1 cellular context compared by ENCODE assay signal in the genomic region with DNA sequence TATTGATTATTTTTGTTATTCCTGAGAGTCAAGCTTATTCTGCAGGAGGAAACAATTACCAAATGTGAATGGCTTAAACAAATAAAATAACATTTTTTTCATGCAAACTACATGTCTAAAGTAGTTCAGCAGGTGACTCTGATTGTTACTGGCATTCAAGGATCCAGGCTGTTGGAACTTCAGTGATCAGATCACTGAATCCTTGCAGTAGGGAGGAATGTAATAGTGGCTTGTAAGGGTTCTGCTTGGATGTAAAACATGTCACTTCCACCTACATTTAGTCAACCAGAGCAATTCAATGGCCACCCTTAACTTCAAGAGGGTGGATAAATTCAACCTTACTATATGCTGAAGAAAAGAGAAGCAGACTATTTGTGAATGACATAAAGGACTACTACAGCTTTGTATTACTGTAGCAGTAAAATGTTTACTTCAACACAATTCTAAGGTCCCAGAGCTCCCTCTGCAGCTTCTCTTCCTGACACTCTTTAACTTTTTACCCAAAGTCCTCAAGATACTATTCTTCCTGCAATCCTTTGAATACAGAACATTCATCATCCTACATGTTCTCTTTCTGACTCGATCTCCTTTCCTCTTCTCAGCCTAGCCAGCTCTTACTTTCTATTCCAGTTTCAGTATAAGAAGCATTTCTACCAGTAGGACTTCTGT.
TF ChIP-seq lines count a peak whose summit lies in the region.

No MANE protein-coding gene starts in this region.

TF ChIP-seq in GM23338, 12 proteins besides CTCF, POLR2A, EP300 and RAD21:
- TF ChIP-seq, protein P1, sequence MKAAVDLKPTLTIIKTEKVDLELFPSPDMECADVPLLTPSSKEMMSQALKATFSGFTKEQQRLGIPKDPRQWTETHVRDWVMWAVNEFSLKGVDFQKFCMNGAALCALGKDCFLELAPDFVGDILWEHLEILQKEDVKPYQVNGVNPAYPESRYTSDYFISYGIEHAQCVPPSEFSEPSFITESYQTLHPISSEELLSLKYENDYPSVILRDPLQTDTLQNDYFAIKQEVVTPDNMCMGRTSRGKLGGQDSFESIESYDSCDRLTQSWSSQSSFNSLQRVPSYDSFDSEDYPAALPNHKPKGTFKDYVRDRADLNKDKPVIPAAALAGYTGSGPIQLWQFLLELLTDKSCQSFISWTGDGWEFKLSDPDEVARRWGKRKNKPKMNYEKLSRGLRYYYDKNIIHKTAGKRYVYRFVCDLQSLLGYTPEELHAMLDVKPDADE (IDR thresholded peaks at IDR 0.05): no peak
- TF ChIP-seq, protein P2, sequence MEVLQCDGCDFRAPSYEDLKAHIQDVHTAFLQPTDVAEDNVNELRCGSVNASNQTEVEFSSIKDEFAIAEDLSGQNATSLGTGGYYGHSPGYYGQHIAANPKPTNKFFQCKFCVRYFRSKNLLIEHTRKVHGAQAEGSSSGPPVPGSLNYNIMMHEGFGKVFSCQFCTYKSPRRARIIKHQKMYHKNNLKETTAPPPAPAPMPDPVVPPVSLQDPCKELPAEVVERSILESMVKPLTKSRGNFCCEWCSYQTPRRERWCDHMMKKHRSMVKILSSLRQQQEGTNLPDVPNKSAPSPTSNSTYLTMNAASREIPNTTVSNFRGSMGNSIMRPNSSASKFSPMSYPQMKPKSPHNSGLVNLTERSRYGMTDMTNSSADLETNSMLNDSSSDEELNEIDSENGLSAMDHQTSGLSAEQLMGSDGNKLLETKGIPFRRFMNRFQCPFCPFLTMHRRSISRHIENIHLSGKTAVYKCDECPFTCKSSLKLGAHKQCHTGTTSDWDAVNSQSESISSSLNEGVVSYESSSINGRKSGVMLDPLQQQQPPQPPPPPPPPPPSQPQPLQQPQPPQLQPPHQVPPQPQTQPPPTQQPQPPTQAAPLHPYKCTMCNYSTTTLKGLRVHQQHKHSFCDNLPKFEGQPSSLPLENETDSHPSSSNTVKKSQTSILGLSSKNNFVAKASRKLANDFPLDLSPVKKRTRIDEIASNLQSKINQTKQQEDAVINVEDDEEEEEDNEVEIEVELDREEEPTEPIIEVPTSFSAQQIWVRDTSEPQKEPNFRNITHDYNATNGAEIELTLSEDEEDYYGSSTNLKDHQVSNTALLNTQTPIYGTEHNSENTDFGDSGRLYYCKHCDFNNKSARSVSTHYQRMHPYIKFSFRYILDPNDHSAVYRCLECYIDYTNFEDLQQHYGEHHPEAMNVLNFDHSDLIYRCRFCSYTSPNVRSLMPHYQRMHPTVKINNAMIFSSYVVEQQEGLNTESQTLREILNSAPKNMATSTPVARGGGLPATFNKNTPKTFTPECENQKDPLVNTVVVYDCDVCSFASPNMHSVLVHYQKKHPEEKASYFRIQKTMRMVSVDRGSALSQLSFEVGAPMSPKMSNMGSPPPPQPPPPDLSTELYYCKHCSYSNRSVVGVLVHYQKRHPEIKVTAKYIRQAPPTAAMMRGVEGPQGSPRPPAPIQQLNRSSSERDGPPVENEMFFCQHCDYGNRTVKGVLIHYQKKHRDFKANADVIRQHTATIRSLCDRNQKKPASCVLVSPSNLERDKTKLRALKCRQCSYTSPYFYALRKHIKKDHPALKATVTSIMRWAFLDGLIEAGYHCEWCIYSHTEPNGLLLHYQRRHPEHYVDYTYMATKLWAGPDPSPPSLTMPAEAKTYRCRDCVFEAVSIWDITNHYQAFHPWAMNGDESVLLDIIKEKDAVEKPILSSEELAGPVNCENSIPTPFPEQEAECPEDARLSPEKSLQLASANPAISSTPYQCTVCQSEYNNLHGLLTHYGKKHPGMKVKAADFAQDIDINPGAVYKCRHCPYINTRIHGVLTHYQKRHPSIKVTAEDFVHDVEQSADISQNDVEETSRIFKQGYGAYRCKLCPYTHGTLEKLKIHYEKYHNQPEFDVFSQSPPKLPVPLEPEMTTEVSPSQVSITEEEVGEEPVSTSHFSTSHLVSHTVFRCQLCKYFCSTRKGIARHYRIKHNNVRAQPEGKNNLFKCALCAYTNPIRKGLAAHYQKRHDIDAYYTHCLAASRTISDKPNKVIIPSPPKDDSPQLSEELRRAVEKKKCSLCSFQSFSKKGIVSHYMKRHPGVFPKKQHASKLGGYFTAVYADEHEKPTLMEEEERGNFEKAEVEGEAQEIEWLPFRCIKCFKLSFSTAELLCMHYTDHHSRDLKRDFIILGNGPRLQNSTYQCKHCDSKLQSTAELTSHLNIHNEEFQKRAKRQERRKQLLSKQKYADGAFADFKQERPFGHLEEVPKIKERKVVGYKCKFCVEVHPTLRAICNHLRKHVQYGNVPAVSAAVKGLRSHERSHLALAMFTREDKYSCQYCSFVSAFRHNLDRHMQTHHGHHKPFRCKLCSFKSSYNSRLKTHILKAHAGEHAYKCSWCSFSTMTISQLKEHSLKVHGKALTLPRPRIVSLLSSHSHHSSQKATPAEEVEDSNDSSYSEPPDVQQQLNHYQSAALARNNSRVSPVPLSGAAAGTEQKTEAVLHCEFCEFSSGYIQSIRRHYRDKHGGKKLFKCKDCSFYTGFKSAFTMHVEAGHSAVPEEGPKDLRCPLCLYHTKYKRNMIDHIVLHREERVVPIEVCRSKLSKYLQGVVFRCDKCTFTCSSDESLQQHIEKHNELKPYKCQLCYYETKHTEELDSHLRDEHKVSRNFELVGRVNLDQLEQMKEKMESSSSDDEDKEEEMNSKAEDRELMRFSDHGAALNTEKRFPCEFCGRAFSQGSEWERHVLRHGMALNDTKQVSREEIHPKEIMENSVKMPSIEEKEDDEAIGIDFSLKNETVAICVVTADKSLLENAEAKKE (CRISPR knock-in tag; IDR thresholded peaks at IDR 0.05): no peak
